Comparison of ENCODE assay signal across 23 cellular contexts in genomic region chr2:236932711-236933300, GRCh38.
"Had no signal": no experiment of that assay in that cellular context is flagged by ENCODE, and none has a peak within 500 bp of the region (broad histone marks: within the 10 kb centered on the region; RNA-seq: fewer than 3 reads in every experiment).

No MANE protein-coding gene starts in this region.

- H3K4me1 Mint-ChIP-seq: activated B cell treated with CpG ODN at 0.5 μM for 24 hours; activated CD4-positive, alpha-beta T cell treated with anti-CD3 and anti-CD28 coated beads for 36 hours; memory B cell had no signal

- H3K4me3 Mint-ChIP-seq: activated B cell treated with CpG ODN at 0.5 μM for 24 hours; activated CD4-positive, alpha-beta T cell treated with anti-CD3 and anti-CD28 coated beads for 36 hours; activated naive CD4-positive, alpha-beta T cell treated with anti-CD3 and anti-CD28 coated beads, Interleukin-2, amount 50 U/mL, for 24 hours; activated T-cell treated with anti-CD3 and anti-CD28 coated beads, Interleukin-2, amount 50 U/mL, for 72 hours; memory B cell; stimulated activated naive CD8-positive, alpha-beta T cell treated with anti-CD3 and anti-CD28 coated beads, Interleukin-15, Interleukin-2, amounts not matched to agents 100 ng/mL and 50 ng/mL, for 24 hours; T-helper 1 cell treated with Interleukin-12 subunit alpha and Interleukin-12 subunit beta and Interleukin-4 antibody, amounts not matched to agents 30 μg/mL and 1 μg/mL, for 36 hours had no signal

- H3K36me3 ChIP-seq: cardiac muscle cell, gastroesophageal sphincter, spleen, thyroid gland, uterus had no signal

- H3K27me3 ChIP-seq: body of pancreas, cardiac muscle cell, thyroid gland, uterus had no signal

- DNase-seq: activated B cell treated with CpG ODN at 0.5 μM for 24 hours; activated CD4-positive, alpha-beta T cell treated with anti-CD3 and anti-CD28 coated beads for 36 hours; activated CD4-positive, alpha-beta T cell treated with anti-CD3 and anti-CD28 coated beads, Interleukin-2, amount 50 U/mL, for 48 hours; activated effector memory CD4-positive, alpha-beta T cell treated with Interleukin-2 at 50 U/mL for 16 hours; activated T-cell treated with anti-CD3 and anti-CD28 coated beads, Interleukin-2, amount 50 U/mL, for 72 hours; anterior cingulate cortex; body of pancreas; dermis blood vessel endothelial cell; effector memory CD4-positive, alpha-beta T cell; left cardiac atrium; mucosa of descending colon; spleen; stimulated activated CD4-positive, alpha-beta T cell treated with anti-CD3 and anti-CD28 coated beads, Interleukin-4, amount 100 ng/mL, for 24 hours; substantia nigra; T1000; thyroid gland; uterus had no signal

- ATAC-seq: activated CD4-positive, alpha-beta T cell treated with anti-CD3 and anti-CD28 coated beads for 36 hours; activated T-cell treated with anti-CD3 and anti-CD28 coated beads, Interleukin-2, amount 50 U/mL, for 72 hours; body of pancreas; gastroesophageal sphincter; left cardiac atrium; mucosa of descending colon had no signal

- H3K27ac Mint-ChIP-seq: activated B cell treated with CpG ODN at 0.5 μM for 24 hours; activated CD4-positive, alpha-beta T cell treated with anti-CD3 and anti-CD28 coated beads for 36 hours; activated naive CD4-positive, alpha-beta T cell treated with anti-CD3 and anti-CD28 coated beads, Interleukin-2, amount 50 U/mL, for 24 hours; activated T-cell treated with anti-CD3 and anti-CD28 coated beads, Interleukin-2, amount 50 U/mL, for 72 hours; memory B cell; stimulated activated naive CD8-positive, alpha-beta T cell treated with anti-CD3 and anti-CD28 coated beads, Interleukin-15, Interleukin-2, amounts not matched to agents 100 ng/mL and 50 ng/mL, for 24 hours; T-helper 1 cell treated with Interleukin-12 subunit alpha and Interleukin-12 subunit beta and Interleukin-4 antibody, amounts not matched to agents 30 μg/mL and 1 μg/mL, for 36 hours had no signal

- H3K9me3 Mint-ChIP-seq: activated B cell treated with CpG ODN at 0.5 μM for 24 hours; activated naive CD4-positive, alpha-beta T cell treated with anti-CD3 and anti-CD28 coated beads, Interleukin-2, amount 50 U/mL, for 24 hours; activated T-cell treated with anti-CD3 and anti-CD28 coated beads, Interleukin-2, amount 50 U/mL, for 72 hours; memory B cell; stimulated activated naive CD8-positive, alpha-beta T cell treated with anti-CD3 and anti-CD28 coated beads, Interleukin-15, Interleukin-2, amounts not matched to agents 100 ng/mL and 50 ng/mL, for 24 hours; T-helper 1 cell treated with Interleukin-12 subunit alpha and Interleukin-12 subunit beta and Interleukin-4 antibody, amounts not matched to agents 30 μg/mL and 1 μg/mL, for 36 hours had no signal

- H3K4me3 ChIP-seq: body of pancreas, cardiac muscle cell, gastroesophageal sphincter, mucosa of descending colon, spleen, thyroid gland, uterus had no signal

- H3K4me1 ChIP-seq: body of pancreas, gastroesophageal sphincter, uterus had no signal

- H3K36me3 Mint-ChIP-seq: activated naive CD4-positive, alpha-beta T cell treated with anti-CD3 and anti-CD28 coated beads, Interleukin-2, amount 50 U/mL, for 24 hours; memory B cell had no signal

- H3K9me3 ChIP-seq: body of pancreas, gastroesophageal sphincter, mucosa of descending colon, spleen, thyroid gland, uterus had no signal

- H3K27me3 Mint-ChIP-seq: activated naive CD4-positive, alpha-beta T cell treated with anti-CD3 and anti-CD28 coated beads, Interleukin-2, amount 50 U/mL, for 24 hours; stimulated activated naive CD8-positive, alpha-beta T cell treated with anti-CD3 and anti-CD28 coated beads, Interleukin-15, Interleukin-2, amounts not matched to agents 100 ng/mL and 50 ng/mL, for 24 hours had no signal

- H3K27ac ChIP-seq: body of pancreas, cardiac muscle cell, gastroesophageal sphincter, spleen, thyroid gland, uterus had no signal
